In the genomic region with DNA sequence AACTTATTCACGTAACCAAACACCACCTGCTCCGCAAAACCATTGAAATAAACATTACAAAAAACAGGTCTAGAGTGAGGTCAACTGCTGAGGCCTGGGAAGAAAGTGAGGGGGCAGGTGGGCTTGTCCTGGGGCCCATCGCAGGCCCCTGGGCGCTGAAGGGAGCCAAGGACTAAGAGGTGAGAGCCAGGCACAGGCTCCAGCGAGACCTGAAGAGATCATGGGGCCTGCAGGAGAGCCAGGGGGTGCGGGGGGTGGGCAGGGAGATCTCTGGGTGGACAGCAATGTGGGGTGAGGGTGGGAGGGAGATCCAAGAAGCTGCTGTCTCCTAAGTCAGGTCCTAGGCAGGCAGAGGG, we compare ENCODE assay signal across 1 cellular context.
TF ChIP-seq lines count a peak whose summit lies in the region.

No MANE protein-coding gene starts in this region.

TF ChIP-seq in HCT116, 20 proteins besides CTCF, POLR2A, EP300 and RAD21:
- TF ChIP-seq SRF (IDR thresholded peaks at IDR 0.05; ENCODE audit: low read depth) (no peak), EZH2 (IDR thresholded peaks at IDR 0.05) (no peak), SP1 (IDR thresholded peaks at IDR 0.05; ENCODE audit: low read depth) (no peak), CBX3 (IDR thresholded peaks at IDR 0.05; ENCODE audit: low read depth) (no peak), FOSL1 (IDR thresholded peaks at IDR 0.05; ENCODE audit: low read depth) (no peak), EZH2phosphoT487 (IDR thresholded peaks at IDR 0.05; ENCODE audit: borderline replicate concordance) (no peak), TCF7L2 (IDR thresholded peaks at IDR 0.05; ENCODE audit: borderline replicate concordance, extremely low read depth, insufficient read depth, insufficient read length) (no peak), EGR1 (IDR thresholded peaks at IDR 0.05; ENCODE audit: low read depth) (no peak), POLR2AphosphoS5 (IDR thresholded peaks at IDR 0.05; ENCODE audit: low read depth, low read length) (no peak), CEBPB (IDR thresholded peaks at IDR 0.05; ENCODE audit: low read depth) (no peak), ZNF274 (IDR thresholded peaks at IDR 0.05; ENCODE audit: low read depth, low read length) (no peak)
- TF ChIP-seq, protein P1, sequence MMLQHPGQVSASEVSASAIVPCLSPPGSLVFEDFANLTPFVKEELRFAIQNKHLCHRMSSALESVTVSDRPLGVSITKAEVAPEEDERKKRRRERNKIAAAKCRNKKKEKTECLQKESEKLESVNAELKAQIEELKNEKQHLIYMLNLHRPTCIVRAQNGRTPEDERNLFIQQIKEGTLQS (IDR thresholded peaks at IDR 0.05), result no peak
TF ChIP-seq in HCT116: peak in this region for 0.
